ENCODE assay signal across 22 cellular contexts in the genomic region with DNA sequence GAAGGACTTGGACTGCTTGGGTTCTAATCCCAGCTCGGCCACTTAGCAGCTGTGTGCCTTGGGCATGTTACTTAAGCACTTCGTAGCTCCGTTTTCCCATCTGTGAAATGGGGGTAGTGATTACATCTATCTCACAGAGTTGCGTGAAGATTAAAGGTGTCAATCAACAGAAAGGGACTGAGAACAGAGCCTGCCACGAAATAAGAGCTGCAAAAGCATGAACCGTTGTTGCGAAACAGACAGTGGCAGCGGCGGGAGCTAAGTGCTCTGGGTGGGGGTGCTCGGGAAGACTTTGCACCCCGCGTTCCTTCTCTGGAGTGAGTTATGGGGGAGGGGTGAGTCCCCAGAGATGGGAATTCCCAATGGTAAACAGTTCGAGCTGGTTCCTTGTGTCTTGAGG.
"Had no signal": no experiment of that assay in that cellular context is flagged by ENCODE, and none has a peak within 500 bp of the region (broad histone marks: within the 10 kb centered on the region; RNA-seq: fewer than 3 reads in every experiment).

No MANE protein-coding gene starts in this region.

- H3K36me3 ChIP-seq: lower lobe of right lung had no signal

- FAIRE-seq: colon, TTC549 had no signal

- H3K4me1 ChIP-seq: body of pancreas, lower lobe of right lung had no signal

- DNase-seq: activated CD4-positive, alpha-beta T cell treated with anti-CD3 and anti-CD28 coated beads for 4 hours; activated CD8-positive, alpha-beta T cell treated with anti-CD3 and anti-CD28 coated beads for 36 hours; activated naive CD4-positive, alpha-beta T cell; activated naive CD8-positive, alpha-beta T cell treated with anti-CD3 and anti-CD28 coated beads, Interleukin-2, amount 10 ng/mL, durations not matched to agents 7 days and 5 days; activated T-cell treated with anti-CD3 and anti-CD28 coated beads, Interleukin-2, amount 50 U/mL, for 1 hour; body of pancreas; caudate nucleus; foreskin melanocyte; glutamatergic neuron; hippocampal formation; islet precursor cell; lower lobe of right lung; midbrain; occipital lobe; stimulated activated CD4-positive, alpha-beta T cell treated with anti-CD3 and anti-CD28 coated beads, Interleukin-12 subunit alpha, Interleukin-12 subunit beta, amount 100 ng/mL, for 4 hours; stimulated activated CD4-positive, alpha-beta T cell treated with anti-CD3 and anti-CD28 coated beads, Interleukin-1b, Interleukin-23, amount 100 ng/mL, for 48 hours; stimulated activated CD8-positive, alpha-beta memory T cell treated with anti-CD3 and anti-CD28 coated beads, Interleukin-4, amount 100 ng/mL, for 48 hours; stimulated activated naive CD4-positive, alpha-beta T cell had no signal

- H3K9me3 ChIP-seq: body of pancreas, lower lobe of right lung had no signal

- ATAC-seq: activated CD8-positive, alpha-beta T cell treated with anti-CD3 and anti-CD28 coated beads for 36 hours; activated T-helper 17 cell treated with anti-CD3 and anti-CD28 coated beads, Interleukin-2, amount 50 U/mL, for 72 hours; body of pancreas; lower lobe of right lung; WTC11 had no signal

- H3K4me3 ChIP-seq: body of pancreas, lower lobe of right lung had no signal

- H3K27ac ChIP-seq: body of pancreas, lower lobe of right lung had no signal

- H3K27me3 ChIP-seq: body of pancreas had no signal
